Comparison of ENCODE assay signal across 8 cellular contexts in genomic region chr3:194520682-194521162, GRCh38. TPM values are rescaled to one million over a fixed set of nuclear protein-coding genes. Genes with fewer than 3 reads are reported as not detected.
DNase-seq lines count a peak whose midpoint lies in the region; ATAC-seq and TF ChIP-seq lines count a peak whose summit lies in the region.
"Not testable (repeated sequence)": the region's sequence is repeated elsewhere in the genome, so short reads cannot be mapped to it uniquely, and the experiment has no call there.

No MANE protein-coding gene starts in this region.

- H3K9me3 ChIP-seq in PC-3 (ENCODE audit: low read length); hepatocyte (ENCODE audit: low read depth): not testable (repeated sequence)

- not testable (repeated sequence) for H3K27me3 ChIP-seq in PC-3 (ENCODE audit: low read length); hepatocyte

- 58% methylated on average over 8 of the region's 8 CpGs for whole genome bisulfite sequencing in hepatocyte (ENCODE audit: low lambda C conversion rate, missing lambda C conversion rate)

- H3K4me3 ChIP-seq in PC-3 (ENCODE audit: low read length); hepatocyte: not testable (repeated sequence)

- not testable (repeated sequence) for H2AFZ ChIP-seq in PC-3 (ENCODE audit: low read length)
- peak overlapping the region; percentile 1 for H2AFZ ChIP-seq in hepatocyte

- H3F3A ChIP-seq in PC-3 (ENCODE audit: low read length, unreplicated experiment): not testable (repeated sequence)

- H3K79me2 ChIP-seq in PC-3 (ENCODE audit: low read length); hepatocyte: not testable (repeated sequence)

- H3K4me2 ChIP-seq in PC-3 (ENCODE audit: low read length) (peak overlapping the region; percentile 28), hepatocyte (peak overlapping the region; percentile 59)

- intact Hi-C loops in PC-3 (cut with micrococcal nuclease): not testable (repeated sequence)

- POLR2A ChIA-PET in PC-3 (lab: Charles Lee; ENCODE audit: unreplicated experiment): not testable (repeated sequence)

- DNase-seq in Daoy (ENCODE audit: low read depth) (peak; percentile 46), hepatocyte (ENCODE audit: low spot score) (peak; percentile 27)
- DNase-seq in PC-3: not testable (repeated sequence)
- peak; percentile 46 to 47 for DNase-seq in activated CD4-positive, alpha-beta T cell treated with anti-CD3 and anti-CD28 coated beads, Interleukin-2, amount 50 U/mL, for 4 hours
- peak; percentile 84 for DNase-seq in activated naive CD4-positive, alpha-beta T cell treated with Interleukin-2 at 50 U/mL for 16 hours
- peak; percentile 64 to 81 for DNase-seq in stimulated activated CD4-positive, alpha-beta T cell treated with anti-CD3 and anti-CD28 coated beads, Interleukin-12 subunit alpha, Interleukin-12 subunit beta, amount 100 ng/mL, for 24 hours (ENCODE audit: low read depth in 2 of 2)
- peak; percentile 48 for DNase-seq in stimulated activated CD8-positive, alpha-beta memory T cell treated with anti-CD3 and anti-CD28 coated beads, Interleukin-4, amount 100 ng/mL, for 24 hours (ENCODE audit: low read depth)

- H3K4me1 ChIP-seq in PC-3 (ENCODE audit: insufficient read depth, low read length) (peaks cover 25% of the 10 kb centered on the region), hepatocyte (ENCODE audit: insufficient read depth) (peaks cover 17% of the 10 kb centered on the region)

- H4K20me1 ChIP-seq in PC-3 (ENCODE audit: low read length); hepatocyte (ENCODE audit: insufficient read depth, poor library complexity, severe bottlenecking): not testable (repeated sequence)

- not testable (repeated sequence) for H3K36me3 ChIP-seq in PC-3 (ENCODE audit: low read depth, low read length); hepatocyte (replicated peaks; ENCODE audit: insufficient read depth, low read depth)

- H3K27ac ChIP-seq in PC-3 (ENCODE audit: low read length) (peak overlapping the region; percentile 75), hepatocyte (peak overlapping the region; percentile 80)

- CTCF ChIA-PET in PC-3 (lab: Charles Lee): not testable (repeated sequence)

- H3K9me2 ChIP-seq in PC-3 (replicated peaks; ENCODE audit: low read length); hepatocyte (replicated peaks; ENCODE audit: insufficient read depth): not testable (repeated sequence)

- BruUV-seq in PC-3 (replicated peaks; lab: Mats Ljungman, UMichigan): not testable (repeated sequence)

- peak; percentile 62 for ATAC-seq in HG02678 (IDR thresholded peaks at IDR 0.05; ENCODE audit: unreplicated experiment)
- ATAC-seq in PC-3: not testable (repeated sequence)

- peak overlapping the region; percentile 48; the same call in 1 of the 2 replicates for H3K9ac ChIP-seq in PC-3 (ENCODE audit: low read length)

- not testable (repeated sequence) for TF ChIP-seq CTCF in PC-3 (conservative IDR thresholded peaks at IDR 0.05; ENCODE audit: low read depth, low read length); hepatocyte (IDR thresholded peaks at IDR 0.05; ENCODE audit: poor library complexity)

RNA-seq across cellular contexts. Expression of gene ATP13A3, which starts 33.9 kb away (rescaled TPM):
- total RNA-seq in Daoy (2014; rRNA removed; shearing (Covaris generic)): 184 and 186 TPM in 2 replicates
- 69.4 and 101 TPM in 2 replicates for total RNA-seq in PC-3 (2014; rRNA removed)
- 107 and 131 TPM in 2 replicates for total RNA-seq in hepatocyte
- polyA plus RNA-seq in hepatocyte: 18.3 and 20.5 TPM in 2 replicates
